8 cellular contexts compared by ENCODE assay signal in genomic region chr11:108593214-108593909, GRCh38. TPM values are rescaled to one million over a fixed set of nuclear protein-coding genes. Genes with fewer than 3 reads are reported as not detected.
A peak's percentile ranks its signal among the peaks of the same experiment; 100 is the strongest.
DNase-seq lines count a peak whose midpoint lies in the region; ATAC-seq and TF ChIP-seq lines count a peak whose summit lies in the region.

EXPH5 (minus strand) TSS chr11:108593768; CDS start chr11:108593536, 232 bp downstream.

- DNase-seq in BJ (ENCODE audit: low read depth) (no peak), NCI-H524 (lab: John Stamatoyannopoulos, UW) (peak; percentile 85 to 86), dermis microvascular lymphatic vessel endothelial cell (ENCODE audit: low read depth in 2 of 2) (peak; percentile 41 to 76), left lobe of liver (ENCODE audit: low spot score) (peak; percentile 96)
- DNase-seq in activated CD4-positive, alpha-beta T cell treated with anti-CD3 and anti-CD28 coated beads, Interleukin-2, amount 50 U/mL, for 24 hours (ENCODE audit: low read depth in 1 of 2, low spot score in 1 of 2) = peak; percentile 69 to 83
- peak; percentile 88 to 92 for DNase-seq in stimulated activated CD4-positive, alpha-beta T cell treated with anti-CD3 and anti-CD28 coated beads, Interleukin-2, amount 100 ng/mL, for 24 hours

- no peaks in the 10 kb centered on the region for H3K36me3 ChIP-seq in BJ (ENCODE audit: control insufficient read depth, insufficient read depth, low read length)

- POLR2A ChIA-PET in BJ (lab: Charles Lee) = no interaction called here

- CTCF ChIA-PET in BJ (lab: Yijun Ruan, JAX) = interaction anchor here (1.2 kb wide), 1 partner anchor 54 kb away, joined by 3 read pairs; no protein-coding TSS in a partner anchor

- TF ChIP-seq CTCF in BJ (IDR thresholded peaks at IDR 0.05; ENCODE audit: insufficient read depth, low read depth, low read length) = peak; percentile 8; the same call in 1 of the 2 replicates

- H3K4me3 ChIP-seq in BJ (ENCODE audit: low read depth, low read length) = peak within 1 kb of the TSS; percentile 68

- ATAC-seq in GM19351 (IDR thresholded peaks at IDR 0.05; ENCODE audit: unreplicated experiment) = peak; percentile 97
- peak; percentile 83 for ATAC-seq in HG03469 (IDR thresholded peaks at IDR 0.05; ENCODE audit: unreplicated experiment)
- ATAC-seq in left lobe of liver = peak; percentile 98

- no peaks in the 10 kb centered on the region; the same call in 1 of the 2 replicates for H3K27me3 ChIP-seq in BJ (ENCODE audit: control insufficient read depth, insufficient read depth, low read length)

RNA-seq across cellular contexts. Expression of gene EXPH5, which starts in this region (rescaled TPM):
- polyA plus RNA-seq in BJ (2011; rRNA removed) = 0.38 and 0.80 TPM in 2 replicates
- polyA minus RNA-seq in BJ (2011; rRNA and poly(A)+ RNA removed) = 1.9 and 2.1 TPM in 2 replicates
- under 0.01 TPM in 2 replicates for total RNA-seq in dermis microvascular lymphatic vessel endothelial cell
- total RNA-seq in left lobe of liver = 12.8 TPM

Comparison
In these comparisons a context has a peak if more than half of its experiments do, and no peak if none do; other contexts are left out.
1. RNA of gene EXPH5 (total RNA-seq): 12.8 TPM in left lobe of liver (single experiment); under 0.01 TPM in dermis microvascular lymphatic vessel endothelial cell; every median in the first group is over 10 times any median in the second.
2. Peak in DNase-seq in dermis microvascular lymphatic vessel endothelial cell; RNA of the gene not detected or under 1 TPM.
3. Peak in every context shown above with its lines, with median percentiles within 50 percentile points of each other: ATAC-seq.